3 cellular contexts compared by ENCODE assay signal in the genomic region with DNA sequence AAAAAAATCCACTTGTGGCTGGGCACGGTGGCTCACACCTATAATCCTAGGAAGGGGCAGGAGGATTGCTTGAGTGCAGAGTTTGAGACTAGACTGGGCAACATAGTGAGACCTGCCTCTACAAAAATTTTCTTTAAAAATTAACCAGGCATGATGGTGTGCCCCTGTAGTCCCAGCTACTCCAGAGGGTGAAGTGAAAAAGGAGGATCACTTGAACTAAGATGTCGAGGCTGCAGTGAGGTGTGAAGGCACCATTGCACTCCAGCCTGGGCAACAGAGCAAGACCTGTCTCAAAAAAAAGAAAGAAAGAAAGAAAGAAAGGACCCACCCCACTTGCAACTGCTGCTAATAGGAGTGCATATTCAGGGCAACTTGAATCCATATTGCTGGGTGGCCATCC.
"Had no signal": no experiment of that assay in that cellular context is flagged by ENCODE, and none has a peak within 500 bp of the region (broad histone marks: within the 10 kb centered on the region; RNA-seq: fewer than 3 reads in every experiment).

No MANE protein-coding gene starts in this region.

- H3K4me3 ChIP-seq: GM12878 had no signal

- DNase-seq: GDM1, GF-D8 had no signal
